9 cellular contexts compared by ENCODE assay signal in the genomic region with DNA sequence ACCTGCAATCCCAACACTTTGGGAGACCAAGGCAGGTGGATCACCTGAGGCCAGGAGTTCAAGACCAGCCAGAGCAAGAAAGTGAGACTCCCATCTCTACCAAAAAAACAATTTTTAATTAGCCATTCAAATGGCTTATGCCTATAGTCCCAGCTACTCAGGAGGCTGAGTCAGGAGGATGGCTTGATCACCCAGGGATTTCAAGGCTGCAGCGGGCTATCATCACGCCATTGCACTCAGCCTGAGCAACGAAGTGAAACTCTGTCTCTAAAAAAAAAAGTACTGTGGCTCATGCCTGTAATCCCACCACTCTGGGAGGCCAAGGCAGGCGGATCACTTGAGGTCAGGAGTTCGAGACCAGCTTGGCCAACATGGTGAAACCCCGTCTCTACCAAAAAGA. TPM values are rescaled to one million over a fixed set of nuclear protein-coding genes. Genes with fewer than 3 reads are reported as not detected.
DNase-seq lines count a peak whose midpoint lies in the region; ATAC-seq and TF ChIP-seq lines count a peak whose summit lies in the region.
"Not testable (repeated sequence)": the region's sequence is repeated elsewhere in the genome, so short reads cannot be mapped to it uniquely, and the experiment has no call there.
"Had no signal": no experiment of that assay in that cellular context is flagged by ENCODE, and none has a peak within 500 bp of the region (broad histone marks: within the 10 kb centered on the region; RNA-seq: fewer than 3 reads in every experiment).

No MANE protein-coding gene starts in this region.

- peak overlapping the region; percentile 97 for H3K4me3 Mint-ChIP-seq in activated T-cell treated with anti-CD3 and anti-CD28 coated beads, Interleukin-2, amount 50 U/mL, for 24 hours
- H3K4me3 Mint-ChIP-seq in natural killer cell, result peak overlapping the region; percentile 47

- CTCF ChIA-PET in mammary epithelial cell (lab: Charles Lee; ENCODE audit: low non-redundant PET), result interaction anchor here (0.6 kb wide), 1 partner anchor 50 kb away, joined by 3 read pairs; no protein-coding TSS in a partner anchor

- H3K4me1 ChIP-seq in GM23248 (ENCODE audit: insufficient read depth), result peaks cover 45% of the 10 kb centered on the region
- peaks cover 38% of the 10 kb centered on the region for H3K4me1 ChIP-seq in mammary epithelial cell (ENCODE audit: insufficient read depth, low read length)

- H3K4me2 ChIP-seq in GM23248 (ENCODE audit: unreplicated experiment), result peak overlapping the region; percentile 37
- peak overlapping the region; percentile 28 for H3K4me2 ChIP-seq in mammary epithelial cell (ENCODE audit: insufficient read depth, low read depth, low read length)

- H3F3A ChIP-seq in GM23248 (ENCODE audit: insufficient read depth), result peaks cover 25% of the 10 kb centered on the region

- H3K9me2 ChIP-seq in GM23248 (ENCODE audit: insufficient read depth), result not testable (repeated sequence)

- not testable (repeated sequence) for H2AFZ ChIP-seq in GM23248; mammary epithelial cell (ENCODE audit: low read depth, low read length)

- not testable (repeated sequence) for H3K27me3 ChIP-seq in GM23248 (replicated peaks; ENCODE audit: insufficient read depth); mammary epithelial cell (ENCODE audit: insufficient read depth, low read length)

- not testable (repeated sequence) for TF ChIP-seq CTCF in mammary epithelial cell (conservative IDR thresholded peaks at IDR 0.05 in 1 of 2, IDR thresholded peaks at IDR 0.05 in 1 of 2; ENCODE audit: extremely low read depth in 1 of 2, insufficient read depth in 1 of 2, low read depth in 1 of 2, low read length in 2 of 2); natural killer cell (IDR thresholded peaks at IDR 0.05)

- not testable (repeated sequence) for H4K20me1 ChIP-seq in GM23248 (ENCODE audit: insufficient read depth); mammary epithelial cell (ENCODE audit: insufficient read depth, low read length)

- in situ Hi-C loops in GM23248 (cut with MboI); mammary epithelial cell (cut with MboI; ENCODE audit: low sequenced_read_pairs in 2 of 2): not testable (repeated sequence)

- H3K9me3 ChIP-seq in GM23248 (ENCODE audit: low read depth); mammary epithelial cell (replicated peaks; ENCODE audit: insufficient read depth, low read length): not testable (repeated sequence)

- intact Hi-C loops in mammary epithelial cell (cut with micrococcal nuclease), result loop anchor here (1.0 kb wide), 2 partner anchors 42 to 95 kb away; a partner anchor contains a TSS
- intact Hi-C loops in natural killer cell (cut with micrococcal nuclease), result not testable (repeated sequence)

- H3K79me2 ChIP-seq in GM23248 (ENCODE audit: insufficient read depth), result peaks cover 93% of the 10 kb centered on the region
- peaks cover 88% of the 10 kb centered on the region for H3K79me2 ChIP-seq in mammary epithelial cell (ENCODE audit: insufficient read depth, low read length)

- H3K27ac Mint-ChIP-seq in activated T-cell treated with anti-CD3 and anti-CD28 coated beads, Interleukin-2, amount 50 U/mL, for 24 hours, result peak overlapping the region; percentile 92
- H3K27ac Mint-ChIP-seq in natural killer cell, result peak overlapping the region in 1 of 2 donors; percentile 36

- not testable (repeated sequence) for BruUV-seq in mammary epithelial cell (replicated peaks; lab: Mats Ljungman, UMichigan)

- not testable (repeated sequence) for H3K36me3 ChIP-seq in GM23248 (ENCODE audit: low read depth)
- peaks cover 12% of the 10 kb centered on the region for H3K36me3 ChIP-seq in mammary epithelial cell (ENCODE audit: insufficient read depth, low read length)

- H3K4me3 ChIP-seq in GM23248; mammary epithelial cell (replicated peaks in 1 of 3; ENCODE audit: insufficient read depth in 1 of 3, low read depth in 2 of 3, low read length in 3 of 3): not testable (repeated sequence)

- H3K4me1 Mint-ChIP-seq in activated T-cell treated with anti-CD3 and anti-CD28 coated beads, Interleukin-2, amount 50 U/mL, for 24 hours (ENCODE audit: low read depth), result peaks cover 80% of the 10 kb centered on the region
- H3K4me1 Mint-ChIP-seq in natural killer cell, result peaks cover 46 to 51% of the 10 kb centered on the region in 2 donors

- dilution Hi-C loops in mammary epithelial cell (cut with HindIII; ENCODE audit: low sequenced_read_pairs), result not testable (repeated sequence)

- H3K27me3 Mint-ChIP-seq in activated T-cell treated with anti-CD3 and anti-CD28 coated beads, Interleukin-2, amount 50 U/mL, for 24 hours; natural killer cell (ENCODE audit: low read depth in 2 of 2): not testable (repeated sequence)

- peaks cover 93% of the 10 kb centered on the region for H3K36me3 Mint-ChIP-seq in activated T-cell treated with anti-CD3 and anti-CD28 coated beads, Interleukin-2, amount 50 U/mL, for 24 hours (ENCODE audit: low read depth)
- not testable (repeated sequence) for H3K36me3 Mint-ChIP-seq in natural killer cell

- not testable (repeated sequence) for H3K9me3 Mint-ChIP-seq in activated T-cell treated with anti-CD3 and anti-CD28 coated beads, Interleukin-2, amount 50 U/mL, for 24 hours; natural killer cell

- 89 to 93% methylated on average over 6 of the region's 6 CpGs for WGBS in GM23248 (ENCODE audit: low coverage in 1 of 2, low lambda C conversion rate in 2 of 2, missing lambda C conversion rate in 2 of 2), 2 experiments
- 93% methylated on average over 6 of the region's 6 CpGs for WGBS in mammary epithelial cell (ENCODE audit: low coverage, missing lambda C conversion rate)

- not testable (repeated sequence) for H3K9ac ChIP-seq in GM23248; mammary epithelial cell (ENCODE audit: insufficient read depth, low read length)

- not testable (repeated sequence) for ATAC-seq in natural killer cell

- H3K27ac ChIP-seq in GM23248 (peak overlapping the region; percentile 64), mammary epithelial cell (ENCODE audit: insufficient read depth, low read depth, low read length) (peak overlapping the region; percentile 98)

- not testable (repeated sequence) for DNase-seq in GM23248; activated T-cell treated with anti-CD3 and anti-CD28 coated beads, Interleukin-2, amount 50 U/mL, for 24 hours; mammary epithelial cell; natural killer cell
- peak; percentile 74 for DNase-seq in RKO (ENCODE audit: low spot score)

RNA-seq across cellular contexts. Expression of a gene that starts 1.9 kb away (rescaled TPM):
- total RNA-seq in GM23248 (2014; rRNA removed; shearing (Covaris generic)), result 32.4 and 35.9 TPM in 2 replicates
- polyA plus RNA-seq in GM23248 (2016; fragmentation: Nextera tagmentation; extraction: Ambion mirVana) (121 and 125 TPM in 2 replicates), mammary epithelial cell (181 TPM)
- total RNA-seq in mammary epithelial cell (100 to 1,000 TPM in 1 of 2 donors, 10 to 100 TPM in 1; 34.2 to 141 TPM), natural killer cell (10 to 100 TPM; 31.6 to 40.0 (median 35.0) TPM)
- polyA minus RNA-seq in mammary epithelial cell, result 12.6 TPM

RNA-seq across cellular contexts. Expression of a gene that starts 1.9 kb away (rescaled TPM):
- total RNA-seq in GM23248 (2014; rRNA removed; shearing (Covaris generic)), result 16.6 and 24.3 TPM in 2 replicates
- polyA plus RNA-seq in GM23248 (2016; fragmentation: Nextera tagmentation; extraction: Ambion mirVana) (30.4 and 30.9 TPM in 2 replicates), mammary epithelial cell (57.8 TPM)
- total RNA-seq in mammary epithelial cell (10 to 100 TPM; 31.3 to 51.1 TPM), natural killer cell (10 to 100 TPM; 26.5 to 31.7 (median 31.6) TPM)
- polyA minus RNA-seq in mammary epithelial cell, result 21.7 TPM

RNA-seq across cellular contexts. Expression of a gene that starts 16.5 kb away (rescaled TPM):
- 30.4 and 36.7 TPM in 2 replicates for total RNA-seq in GM23248 (2014; rRNA removed; shearing (Covaris generic))
- polyA plus RNA-seq in GM23248 (2016; fragmentation: Nextera tagmentation; extraction: Ambion mirVana), result 37.8 and 38.4 TPM in 2 replicates
- total RNA-seq in mammary epithelial cell, result 10 to 100 TPM; 40.0 to 42.3 TPM
- polyA plus RNA-seq in mammary epithelial cell, result 51.4 TPM
- polyA minus RNA-seq in mammary epithelial cell, result 97.2 TPM
- total RNA-seq in natural killer cell, result 10 to 100 TPM; 40.6 to 44.0 (median 43.0) TPM

RNA-seq across cellular contexts. Expression of a gene that starts 17.8 kb away (rescaled TPM):
- total RNA-seq in GM23248 (2014; rRNA removed; shearing (Covaris generic)), result 3.7 and 5.6 TPM in 2 replicates
- polyA plus RNA-seq in GM23248 (2016; fragmentation: Nextera tagmentation; extraction: Ambion mirVana) (3.2 and 3.3 TPM in 2 replicates), mammary epithelial cell (1.7 TPM)
- total RNA-seq in mammary epithelial cell (1 to 10 TPM; 3.0 to 3.8 TPM), natural killer cell (under 1 TPM in 2 of 3 donors, not detected in 1; 0.49 to 0.50 TPM)
- polyA minus RNA-seq in mammary epithelial cell, result not detected
- total RNA-seq: T-helper 2 cell treated with Interferon-gamma antibody and Interleukin-4, amounts not matched to agents 100 ng/mL and 5 ng/mL, for 36 hours had no signal

RNA-seq across cellular contexts. Expression of a gene that starts 26.6 kb away (rescaled TPM):
- total RNA-seq in GM23248 (2014; rRNA removed; shearing (Covaris generic)), result 0.54 TPM in 1 of 2 replicates, not detected in the other
- polyA plus RNA-seq in GM23248 (2016; fragmentation: Nextera tagmentation; extraction: Ambion mirVana) (0.40 and 0.54 TPM in 2 replicates), mammary epithelial cell (5.5 TPM)
- total RNA-seq in mammary epithelial cell (10 to 100 TPM in 1 of 2 donors, 1 to 10 TPM in 1; 5.6 to 13.2 TPM), natural killer cell (under 1 TPM in 2 of 3 donors, not detected in 1; 0.07 to 0.09 TPM)
- polyA minus RNA-seq in mammary epithelial cell, result 53.4 TPM
- total RNA-seq: esophagus muscularis mucosa, Right ventricle myocardium inferior had no signal
- polyA plus RNA-seq: BJ had no signal
